8 cellular contexts compared by ENCODE assay signal in the genomic region with DNA sequence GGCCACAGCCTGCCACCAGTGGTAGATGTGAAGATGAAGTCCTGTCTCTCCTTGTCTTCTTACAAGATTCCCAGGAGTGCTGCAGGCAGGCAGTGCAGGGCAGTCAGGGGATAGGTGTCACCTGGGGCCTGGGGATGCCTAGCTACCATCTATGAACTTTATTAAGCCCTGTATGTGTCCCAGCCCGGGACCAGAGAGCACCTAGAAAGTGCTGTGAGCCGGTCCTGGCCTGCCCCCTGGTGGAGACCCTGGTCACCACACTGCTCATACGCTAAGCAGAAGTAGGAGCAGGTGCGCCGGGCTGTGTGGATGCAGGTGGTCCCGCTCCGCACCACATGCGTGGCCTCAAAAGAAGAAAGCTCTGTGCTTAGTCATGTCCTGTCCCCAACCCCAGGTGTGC.
DNase-seq lines count a peak whose midpoint lies in the region; TF ChIP-seq lines count a peak whose summit lies in the region.
"Not testable (repeated sequence)": the region's sequence is repeated elsewhere in the genome, so short reads cannot be mapped to it uniquely, and the experiment has no call there.

No MANE protein-coding gene starts in this region.

- TF ChIP-seq CTCF in DOHH2 (IDR thresholded peaks at IDR 0.05; ENCODE audit: low read depth, low read length, poor library complexity, severe bottlenecking), result peak; percentile 23

- H3F3A ChIP-seq in DOHH2 (ENCODE audit: control insufficient read depth, insufficient read depth), result not testable (repeated sequence)

- not testable (repeated sequence) for H3K27ac ChIP-seq in DOHH2 (ENCODE audit: low read depth, low read length)

- not testable (repeated sequence) for H3K9me3 ChIP-seq in DOHH2 (ENCODE audit: control insufficient read depth, insufficient read depth, low read length)

- not testable (repeated sequence) for H4K20me1 ChIP-seq in DOHH2 (ENCODE audit: control insufficient read depth, insufficient read depth, low read depth, low read length)

- TF ChIP-seq RAD21 in Ishikawa (IDR thresholded peaks at IDR 0.05; ENCODE audit: low read depth), result peak; percentile 58

- peak; percentile 57 for DNase-seq in OCI-M1 (lab: John Stamatoyannopoulos, UW)
- DNase-seq in activated T-cell treated with anti-CD3 and anti-CD28 coated beads for 48 hours (ENCODE audit: low read depth), result peak; percentile 37
- peak; percentile 6 for DNase-seq in cerebellar cortex (ENCODE audit: low spot score)
- DNase-seq in hepatic stellate cell (ENCODE audit: low spot score), result peak; percentile 4
- DNase-seq in pons (ENCODE audit: low spot score), result peak; percentile 3
- peak; percentile 63 for DNase-seq in stimulated activated CD8-positive, alpha-beta memory T cell treated with anti-CD3 and anti-CD28 coated beads, Interleukin-4, amount 100 ng/mL, for 48 hours

- H3K9me2 ChIP-seq in DOHH2 (replicated peaks; ENCODE audit: control insufficient read depth, low read length), result not testable (repeated sequence)

- not testable (repeated sequence) for H3K4me2 ChIP-seq in DOHH2 (ENCODE audit: low read length)

- TF ChIP-seq EP300 in Ishikawa (IDR thresholded peaks at IDR 0.05; ENCODE audit: borderline replicate concordance), result not testable (repeated sequence)

- H3K27me3 ChIP-seq in DOHH2 (ENCODE audit: control insufficient read depth, low read length), result not testable (repeated sequence)

- H3K36me3 ChIP-seq in DOHH2 (ENCODE audit: control insufficient read depth, low read length), result not testable (repeated sequence)

- H3K4me3 ChIP-seq in DOHH2 (ENCODE audit: low read length), result not testable (repeated sequence)

- not testable (repeated sequence) for H3K4me1 ChIP-seq in DOHH2 (ENCODE audit: control insufficient read depth, low read length)

- H3K79me2 ChIP-seq in DOHH2 (ENCODE audit: control insufficient read depth, low read length), result not testable (repeated sequence)

Comparison
In these comparisons a context has a peak if more than half of its experiments do, and no peak if none do; other contexts are left out.
1. DNase-seq: peak in every context shown above with its lines; median percentile 63 in stimulated activated CD8-positive, alpha-beta memory T cell treated with anti-CD3 and anti-CD28 coated beads, Interleukin-4, amount 100 ng/mL, for 48 hours; 57 in OCI-M1; 37 in activated T-cell treated with anti-CD3 and anti-CD28 coated beads for 48 hours; 6 in cerebellar cortex; 4 in hepatic stellate cell; 3 in pons.